1 cellular context compared by ENCODE assay signal in the genomic region with DNA sequence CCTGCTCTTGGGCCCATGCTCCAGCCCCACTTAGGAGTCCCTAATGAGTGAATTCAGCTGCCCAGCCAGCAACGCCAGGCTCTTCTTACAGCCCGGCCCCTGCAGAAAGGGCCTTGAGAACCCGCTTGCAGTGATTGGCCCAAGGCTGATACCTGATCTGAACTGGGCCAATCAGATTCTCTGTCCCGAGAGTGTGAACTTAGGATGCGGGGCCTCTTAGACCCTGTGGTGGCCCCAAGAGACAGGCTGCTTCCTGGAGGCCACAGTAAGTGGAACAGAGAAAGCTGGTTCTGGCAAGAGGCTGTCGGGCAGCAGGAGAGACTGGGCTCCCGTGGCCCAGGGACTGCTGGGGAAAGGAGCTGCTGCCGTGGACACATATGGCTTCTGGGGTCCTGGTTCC.
A peak's percentile ranks its signal among the peaks of the same experiment; 100 is the strongest.
TF ChIP-seq lines count a peak whose summit lies in the region.

No MANE protein-coding gene starts in this region.

TF ChIP-seq in HepG2, 621 proteins besides CTCF, POLR2A, EP300 and RAD21:
- TF ChIP-seq ZMYM4 (CRISPR knock-in tag; IDR thresholded peaks at IDR 0.05) (peak; percentile 80), ZBTB40 (IDR thresholded peaks at IDR 0.05) (no peak), ZBTB40 (CRISPR knock-in tag; IDR thresholded peaks at IDR 0.05) (no peak), ELF3 (CRISPR knock-in tag; IDR thresholded peaks at IDR 0.05) (no peak), YEATS4 (CRISPR knock-in tag; IDR thresholded peaks at IDR 0.05; ENCODE audit: borderline replicate concordance) (no peak), NFYB (CRISPR knock-in tag; IDR thresholded peaks at IDR 0.05) (peak; percentile 78), MXD4 (CRISPR knock-in tag; IDR thresholded peaks at IDR 0.05) (no peak), ZNF296 (CRISPR knock-in tag; conservative IDR thresholded peaks at IDR 0.05) (no peak), NFE2 (CRISPR knock-in tag; IDR thresholded peaks at IDR 0.05) (no peak), KDM6A (CRISPR knock-in tag; IDR thresholded peaks at IDR 0.05; ENCODE audit: low read depth) (0 out of 2 replicates have a peak, but pooled peaks have one; percentile 23), TERF1 (CRISPR knock-in tag; IDR thresholded peaks at IDR 0.05) (no peak), ZNF235 (CRISPR knock-in tag; IDR thresholded peaks at IDR 0.05; ENCODE audit: borderline replicate concordance) (no peak), TFAP4 (IDR thresholded peaks at IDR 0.05; ENCODE audit: borderline replicate concordance, low read depth) (no peak), TOPORS (CRISPR knock-in tag; IDR thresholded peaks at IDR 0.05) (no peak), CCAR2 (optimal IDR thresholded peaks at IDR 0.05; ENCODE audit: low read depth, low read length) (no peak), KAT8 (CRISPR knock-in tag; IDR thresholded peaks at IDR 0.05) (0 out of 2 replicates have a peak, but pooled peaks have one; percentile 16), ZNF547 (CRISPR knock-in tag; IDR thresholded peaks at IDR 0.05) (no peak), NFYC (CRISPR knock-in tag; IDR thresholded peaks at IDR 0.05) (peak; percentile 74)
- TF ChIP-seq, protein P1, sequence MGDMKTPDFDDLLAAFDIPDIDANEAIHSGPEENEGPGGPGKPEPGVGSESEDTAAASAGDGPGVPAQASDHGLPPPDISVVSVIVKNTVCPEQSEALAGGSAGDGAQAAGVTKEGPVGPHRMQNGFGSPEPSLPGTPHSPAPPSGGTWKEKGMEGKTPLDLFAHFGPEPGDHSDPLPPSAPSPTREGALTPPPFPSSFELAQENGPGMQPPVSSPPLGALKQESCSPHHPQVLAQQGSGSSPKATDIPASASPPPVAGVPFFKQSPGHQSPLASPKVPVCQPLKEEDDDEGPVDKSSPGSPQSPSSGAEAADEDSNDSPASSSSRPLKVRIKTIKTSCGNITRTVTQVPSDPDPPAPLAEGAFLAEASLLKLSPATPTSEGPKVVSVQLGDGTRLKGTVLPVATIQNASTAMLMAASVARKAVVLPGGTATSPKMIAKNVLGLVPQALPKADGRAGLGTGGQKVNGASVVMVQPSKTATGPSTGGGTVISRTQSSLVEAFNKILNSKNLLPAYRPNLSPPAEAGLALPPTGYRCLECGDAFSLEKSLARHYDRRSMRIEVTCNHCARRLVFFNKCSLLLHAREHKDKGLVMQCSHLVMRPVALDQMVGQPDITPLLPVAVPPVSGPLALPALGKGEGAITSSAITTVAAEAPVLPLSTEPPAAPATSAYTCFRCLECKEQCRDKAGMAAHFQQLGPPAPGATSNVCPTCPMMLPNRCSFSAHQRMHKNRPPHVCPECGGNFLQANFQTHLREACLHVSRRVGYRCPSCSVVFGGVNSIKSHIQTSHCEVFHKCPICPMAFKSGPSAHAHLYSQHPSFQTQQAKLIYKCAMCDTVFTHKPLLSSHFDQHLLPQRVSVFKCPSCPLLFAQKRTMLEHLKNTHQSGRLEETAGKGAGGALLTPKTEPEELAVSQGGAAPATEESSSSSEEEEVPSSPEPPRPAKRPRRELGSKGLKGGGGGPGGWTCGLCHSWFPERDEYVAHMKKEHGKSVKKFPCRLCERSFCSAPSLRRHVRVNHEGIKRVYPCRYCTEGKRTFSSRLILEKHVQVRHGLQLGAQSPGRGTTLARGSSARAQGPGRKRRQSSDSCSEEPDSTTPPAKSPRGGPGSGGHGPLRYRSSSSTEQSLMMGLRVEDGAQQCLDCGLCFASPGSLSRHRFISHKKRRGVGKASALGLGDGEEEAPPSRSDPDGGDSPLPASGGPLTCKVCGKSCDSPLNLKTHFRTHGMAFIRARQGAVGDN (CRISPR knock-in tag; IDR thresholded peaks at IDR 0.05), result peak; percentile 32; the same call in 1 of the 2 replicates
- TF ChIP-seq, protein P2, sequence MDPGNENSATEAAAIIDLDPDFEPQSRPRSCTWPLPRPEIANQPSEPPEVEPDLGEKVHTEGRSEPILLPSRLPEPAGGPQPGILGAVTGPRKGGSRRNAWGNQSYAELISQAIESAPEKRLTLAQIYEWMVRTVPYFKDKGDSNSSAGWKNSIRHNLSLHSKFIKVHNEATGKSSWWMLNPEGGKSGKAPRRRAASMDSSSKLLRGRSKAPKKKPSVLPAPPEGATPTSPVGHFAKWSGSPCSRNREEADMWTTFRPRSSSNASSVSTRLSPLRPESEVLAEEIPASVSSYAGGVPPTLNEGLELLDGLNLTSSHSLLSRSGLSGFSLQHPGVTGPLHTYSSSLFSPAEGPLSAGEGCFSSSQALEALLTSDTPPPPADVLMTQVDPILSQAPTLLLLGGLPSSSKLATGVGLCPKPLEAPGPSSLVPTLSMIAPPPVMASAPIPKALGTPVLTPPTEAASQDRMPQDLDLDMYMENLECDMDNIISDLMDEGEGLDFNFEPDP (CRISPR knock-in tag; conservative IDR thresholded peaks at IDR 0.05), result 0 out of 2 replicates have a peak, but pooled peaks have one; percentile 89
- TF ChIP-seq, protein P3, sequence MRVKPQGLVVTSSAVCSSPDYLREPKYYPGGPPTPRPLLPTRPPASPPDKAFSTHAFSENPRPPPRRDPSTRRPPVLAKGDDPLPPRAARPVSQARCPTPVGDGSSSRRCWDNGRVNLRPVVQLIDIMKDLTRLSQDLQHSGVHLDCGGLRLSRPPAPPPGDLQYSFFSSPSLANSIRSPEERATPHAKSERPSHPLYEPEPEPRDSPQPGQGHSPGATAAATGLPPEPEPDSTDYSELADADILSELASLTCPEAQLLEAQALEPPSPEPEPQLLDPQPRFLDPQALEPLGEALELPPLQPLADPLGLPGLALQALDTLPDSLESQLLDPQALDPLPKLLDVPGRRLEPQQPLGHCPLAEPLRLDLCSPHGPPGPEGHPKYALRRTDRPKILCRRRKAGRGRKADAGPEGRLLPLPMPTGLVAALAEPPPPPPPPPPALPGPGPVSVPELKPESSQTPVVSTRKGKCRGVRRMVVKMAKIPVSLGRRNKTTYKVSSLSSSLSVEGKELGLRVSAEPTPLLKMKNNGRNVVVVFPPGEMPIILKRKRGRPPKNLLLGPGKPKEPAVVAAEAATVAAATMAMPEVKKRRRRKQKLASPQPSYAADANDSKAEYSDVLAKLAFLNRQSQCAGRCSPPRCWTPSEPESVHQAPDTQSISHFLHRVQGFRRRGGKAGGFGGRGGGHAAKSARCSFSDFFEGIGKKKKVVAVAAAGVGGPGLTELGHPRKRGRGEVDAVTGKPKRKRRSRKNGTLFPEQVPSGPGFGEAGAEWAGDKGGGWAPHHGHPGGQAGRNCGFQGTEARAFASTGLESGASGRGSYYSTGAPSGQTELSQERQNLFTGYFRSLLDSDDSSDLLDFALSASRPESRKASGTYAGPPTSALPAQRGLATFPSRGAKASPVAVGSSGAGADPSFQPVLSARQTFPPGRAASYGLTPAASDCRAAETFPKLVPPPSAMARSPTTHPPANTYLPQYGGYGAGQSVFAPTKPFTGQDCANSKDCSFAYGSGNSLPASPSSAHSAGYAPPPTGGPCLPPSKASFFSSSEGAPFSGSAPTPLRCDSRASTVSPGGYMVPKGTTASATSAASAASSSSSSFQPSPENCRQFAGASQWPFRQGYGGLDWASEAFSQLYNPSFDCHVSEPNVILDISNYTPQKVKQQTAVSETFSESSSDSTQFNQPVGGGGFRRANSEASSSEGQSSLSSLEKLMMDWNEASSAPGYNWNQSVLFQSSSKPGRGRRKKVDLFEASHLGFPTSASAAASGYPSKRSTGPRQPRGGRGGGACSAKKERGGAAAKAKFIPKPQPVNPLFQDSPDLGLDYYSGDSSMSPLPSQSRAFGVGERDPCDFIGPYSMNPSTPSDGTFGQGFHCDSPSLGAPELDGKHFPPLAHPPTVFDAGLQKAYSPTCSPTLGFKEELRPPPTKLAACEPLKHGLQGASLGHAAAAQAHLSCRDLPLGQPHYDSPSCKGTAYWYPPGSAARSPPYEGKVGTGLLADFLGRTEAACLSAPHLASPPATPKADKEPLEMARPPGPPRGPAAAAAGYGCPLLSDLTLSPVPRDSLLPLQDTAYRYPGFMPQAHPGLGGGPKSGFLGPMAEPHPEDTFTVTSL (CRISPR knock-in tag; IDR thresholded peaks at IDR 0.05; ENCODE audit: borderline replicate concordance), result 0 out of 2 replicates have a peak, but pooled peaks have one; percentile 33
